8 cellular contexts compared by ENCODE assay signal in the genomic region with DNA sequence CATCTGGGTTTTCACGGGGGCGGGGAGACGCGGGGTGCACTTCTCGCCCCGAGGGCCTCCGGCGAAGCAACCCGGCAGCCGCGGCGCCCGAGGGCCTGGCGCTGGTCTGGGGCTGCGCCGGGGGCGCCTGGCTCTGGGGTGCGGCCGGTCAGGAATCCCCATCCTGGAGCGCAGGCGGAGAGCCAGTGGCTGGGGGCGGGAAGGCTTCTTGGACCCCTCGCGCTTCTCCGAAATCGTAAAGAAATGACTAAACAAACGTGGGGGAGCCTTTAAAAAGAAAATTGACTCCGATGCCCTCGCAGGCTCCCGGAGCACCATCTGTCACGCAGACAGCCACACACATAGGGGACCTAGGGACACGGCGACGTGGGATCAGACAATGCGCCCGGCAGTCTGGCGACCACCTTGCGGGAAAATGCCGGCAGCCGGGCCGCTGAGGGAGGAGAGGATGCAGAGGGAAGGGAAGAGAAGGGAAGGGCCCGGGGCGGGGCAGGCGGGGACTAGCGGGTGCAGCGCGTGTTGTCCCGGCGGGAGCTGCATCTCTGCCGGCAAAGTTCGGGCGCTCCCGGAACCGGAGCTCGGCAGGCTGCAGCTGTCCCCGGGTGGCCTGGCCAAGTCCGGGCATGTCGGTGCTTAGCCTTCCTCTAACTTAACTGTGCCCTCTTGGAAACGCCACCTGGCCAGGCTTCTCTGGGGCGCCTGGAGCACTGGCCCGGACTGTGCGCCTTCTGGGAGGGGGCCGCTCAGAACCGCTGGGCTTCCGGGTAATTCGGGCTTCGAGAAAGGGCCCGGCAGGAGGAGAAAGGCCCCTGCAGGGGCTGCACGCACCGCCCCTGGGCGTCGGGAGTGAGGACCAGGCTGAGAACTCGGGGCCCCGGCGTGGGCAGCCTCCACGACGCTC. TPM values are rescaled to one million over a fixed set of nuclear protein-coding genes. Genes with fewer than 3 reads are reported as not detected.
DNase-seq lines count a peak whose midpoint lies in the region; ATAC-seq and TF ChIP-seq lines count a peak whose summit lies in the region.

No MANE protein-coding gene starts in this region.

- no peak overlapping the region for H3K9ac ChIP-seq in rectal smooth muscle tissue (ENCODE audit: low read length)

- H3K9me3 Mint-ChIP-seq in GM23338 = no peaks in the 10 kb centered on the region
- no peaks in the 10 kb centered on the region for H3K9me3 Mint-ChIP-seq in activated T-helper 17 cell treated with anti-CD3 and anti-CD28 coated beads, Interleukin-2, amount 50 U/mL, for 72 hours

- ATAC-seq in GM23338 = peak; percentile 79
- ATAC-seq in activated T-helper 17 cell treated with anti-CD3 and anti-CD28 coated beads, Interleukin-2, amount 50 U/mL, for 72 hours (replicated peaks) = no peak
- peak; percentile 33 to 63 for ATAC-seq in right cardiac atrium

- H3K36me3 ChIP-seq in GM23338 (ENCODE audit: insufficient read depth) (no peaks in the 10 kb centered on the region), rectal smooth muscle tissue (ENCODE audit: control insufficient read depth, insufficient read depth, low read length) (no peaks in the 10 kb centered on the region)

- no peaks in the 10 kb centered on the region for H3K9me2 ChIP-seq in GM23338 (ENCODE audit: insufficient read depth)

- no peaks in the 10 kb centered on the region for H3K36me3 Mint-ChIP-seq in GM23338 (ENCODE audit: low read depth)
- H3K36me3 Mint-ChIP-seq in activated T-helper 17 cell treated with anti-CD3 and anti-CD28 coated beads, Interleukin-2, amount 50 U/mL, for 72 hours (ENCODE audit: low read depth) = no peaks in the 10 kb centered on the region

- H3K27ac ChIP-seq in GM23338 (ENCODE audit: low read depth) (peak overlapping the region; percentile 75), right cardiac atrium (ENCODE audit: low read length) (no peak overlapping the region), rectal smooth muscle tissue (ENCODE audit: low read depth, low read length) (no peak overlapping the region)

- peaks cover 26% of the 10 kb centered on the region for H3K27me3 Mint-ChIP-seq in GM23338 (ENCODE audit: insufficient read depth, low read depth, poor library complexity)
- peaks cover 57% of the 10 kb centered on the region for H3K27me3 Mint-ChIP-seq in activated T-helper 17 cell treated with anti-CD3 and anti-CD28 coated beads, Interleukin-2, amount 50 U/mL, for 72 hours

- intact Hi-C loops in right cardiac atrium (cut with DNase I) = no loop called here

- H3K4me1 ChIP-seq in GM23338 (ENCODE audit: insufficient read depth) = peaks cover 22% of the 10 kb centered on the region
- H3K4me1 ChIP-seq in right cardiac atrium (ENCODE audit: control insufficient read depth, insufficient read depth, low read length) = peaks cover 6% of the 10 kb centered on the region
- peaks cover 4% of the 10 kb centered on the region for H3K4me1 ChIP-seq in rectal smooth muscle tissue (ENCODE audit: control insufficient read depth, insufficient read depth, low read length)

- H3K4me1 Mint-ChIP-seq in GM23338 = peaks cover 25% of the 10 kb centered on the region
- H3K4me1 Mint-ChIP-seq in activated T-helper 17 cell treated with anti-CD3 and anti-CD28 coated beads, Interleukin-2, amount 50 U/mL, for 72 hours = no peaks in the 10 kb centered on the region

- H4K20me1 ChIP-seq in GM23338 (replicated peaks; ENCODE audit: insufficient read depth) = no peaks in the 10 kb centered on the region

- TF ChIP-seq CTCF in GM23338 (conservative IDR thresholded peaks at IDR 0.05; ENCODE audit: low read depth in 2 of 2) = no peak

- H3K27ac Mint-ChIP-seq in GM23338 = peak overlapping the region; percentile 84; the same call in 1 of the 2 replicates
- no peak overlapping the region for H3K27ac Mint-ChIP-seq in activated T-helper 17 cell treated with anti-CD3 and anti-CD28 coated beads, Interleukin-2, amount 50 U/mL, for 72 hours

- H3K9me3 ChIP-seq in right cardiac atrium (ENCODE audit: control insufficient read depth, low read length) = no peaks in the 10 kb centered on the region

- no peaks in the 10 kb centered on the region for H3K79me2 ChIP-seq in GM23338 (replicated peaks; ENCODE audit: insufficient read depth)

- DNase-seq in AG08395 (ENCODE audit: low spot score) (peak; percentile 46), GM23338 (ENCODE audit: low spot score) (peak; percentile 85), right cardiac atrium (peak; percentile 18 to 60 (median 49)), NCI-H146 treated with DMSO at 0.1 percent for 48 hours (lab: John Stamatoyannopoulos, UW; ENCODE audit: unreplicated experiment) (no peak), NCI-H774 (lab: John Stamatoyannopoulos, UW) (no peak), SKM-1 treated with dmso at 0.1 percent for 144 hours (lab: John Stamatoyannopoulos, UW; ENCODE audit: unreplicated experiment) (no peak)

- peak overlapping the region; percentile 79 for H3K4me3 ChIP-seq in GM23338
- peak overlapping the region; percentile 48 for H3K4me3 ChIP-seq in right cardiac atrium (ENCODE audit: low read length)
- peak overlapping the region; percentile 50 for H3K4me3 ChIP-seq in rectal smooth muscle tissue (ENCODE audit: low read length)

- WGBS in right cardiac atrium = 2% methylated on average over 77 of the region's 77 CpGs

- peak overlapping the region; percentile 94 for H3K4me2 ChIP-seq in GM23338

- H2AFZ ChIP-seq in GM23338 = peak overlapping the region; percentile 99

- peak overlapping the region; percentile 88 for H3K4me3 Mint-ChIP-seq in GM23338
- peak overlapping the region; percentile 61 for H3K4me3 Mint-ChIP-seq in activated T-helper 17 cell treated with anti-CD3 and anti-CD28 coated beads, Interleukin-2, amount 50 U/mL, for 72 hours

- H3K27me3 ChIP-seq in GM23338 (ENCODE audit: insufficient read depth) = peaks cover 72% of the 10 kb centered on the region
- H3K27me3 ChIP-seq in right cardiac atrium (ENCODE audit: control insufficient read depth, insufficient read depth) = peaks cover 4% of the 10 kb centered on the region
- H3K27me3 ChIP-seq in rectal smooth muscle tissue (ENCODE audit: control insufficient read depth, insufficient read depth, low read length) = peaks cover 25% of the 10 kb centered on the region

- H3F3A ChIP-seq in GM23338 (replicated peaks; ENCODE audit: low read depth) = no peaks in the 10 kb centered on the region

TF ChIP-seq in GM23338, 12 proteins besides CTCF, POLR2A, EP300 and RAD21 (continues in another document):
- TF ChIP-seq JUNB (IDR thresholded peaks at IDR 0.05; ENCODE audit: unreplicated experiment) = no peak
- no peak for TF ChIP-seq ZNF114 (CRISPR knock-in tag; IDR thresholded peaks at IDR 0.05)

RNA-seq across cellular contexts. Expression of gene NHLH2, which starts 1.9 kb away (rescaled TPM):
- total RNA-seq in GM23338 (2014; rRNA removed; shearing (Covaris generic)) = 1.7 and 2.3 TPM in 2 replicates
- polyA plus RNA-seq in GM23338 (2016; fragmentation: Nextera tagmentation; extraction: Ambion mirVana) (1.8 and 1.9 TPM in 2 replicates), right cardiac atrium (not detected)
- total RNA-seq in activated T-helper 17 cell treated with anti-CD3 and anti-CD28 coated beads, Interleukin-2, amount 50 U/mL, for 72 hours = not detected
- not detected for total RNA-seq in right cardiac atrium

Comparison
In these comparisons a context has a peak if more than half of its experiments do, and no peak if none do; other contexts are left out.
1. DNase-seq: peak in AG08395 (single experiment), GM23338 (single experiment) and right cardiac atrium (3 of 3); none in NCI-H146 treated with DMSO at 0.1 percent for 48 hours (single experiment), NCI-H774 (single experiment) and SKM-1 treated with dmso at 0.1 percent for 144 hours (single experiment).
2. Peak in every context shown above with its lines, with median percentiles within 50 percentile points of each other: H3K4me3 ChIP-seq.